ENCODE assay signal across 1 cellular context in the genomic region with DNA sequence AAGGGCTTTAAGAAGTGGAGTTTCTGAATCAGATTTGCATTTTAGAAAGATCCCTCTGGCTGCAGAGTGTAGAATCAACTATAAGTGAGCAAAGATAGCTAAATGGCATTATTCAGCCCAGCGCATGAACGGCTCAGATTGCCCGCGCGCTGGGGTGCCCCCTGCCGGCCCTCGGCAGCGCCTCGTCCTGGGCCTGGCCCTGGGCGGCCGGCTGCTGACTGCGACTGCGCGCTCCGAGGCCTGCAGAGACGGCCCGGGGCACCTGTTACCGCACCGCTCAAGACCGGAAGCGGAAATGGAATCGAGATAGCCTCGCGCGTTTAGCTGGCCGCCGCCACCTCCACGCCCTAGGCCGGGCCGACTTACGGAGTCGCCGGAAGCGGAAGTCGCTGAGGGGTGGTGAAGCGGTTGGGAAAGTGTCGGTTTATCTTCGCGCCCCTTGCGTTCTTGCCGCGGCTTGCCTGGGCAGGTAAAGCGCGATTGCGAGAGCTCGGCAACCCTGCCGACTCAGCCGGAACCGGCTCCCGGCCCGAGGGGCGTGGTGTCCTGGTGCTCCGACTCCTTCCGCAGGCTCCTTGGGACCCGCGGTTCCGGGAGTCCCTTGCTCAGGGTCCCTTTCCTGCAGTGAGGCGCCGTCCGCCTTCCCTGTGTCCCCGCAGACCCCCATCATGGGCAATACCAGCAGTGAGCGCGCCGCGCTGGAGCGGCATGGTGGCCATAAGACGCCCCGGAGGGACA.
TF ChIP-seq lines count a peak whose summit lies in the region.

A gene with protein sequence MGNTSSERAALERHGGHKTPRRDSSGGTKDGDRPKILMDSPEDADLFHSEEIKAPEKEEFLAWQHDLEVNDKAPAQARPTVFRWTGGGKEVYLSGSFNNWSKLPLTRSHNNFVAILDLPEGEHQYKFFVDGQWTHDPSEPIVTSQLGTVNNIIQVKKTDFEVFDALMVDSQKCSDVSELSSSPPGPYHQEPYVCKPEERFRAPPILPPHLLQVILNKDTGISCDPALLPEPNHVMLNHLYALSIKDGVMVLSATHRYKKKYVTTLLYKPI (plus strand): TSS at position 557 of the 738 bp plus-strand sequence. CDS start 112 bp downstream, at position 669.

TF ChIP-seq in HepG2, 621 proteins besides CTCF, POLR2A, EP300 and RAD21 (continued from another document and continues in another):
- TF ChIP-seq PPARG (CRISPR knock-in tag; conservative IDR thresholded peaks at IDR 0.05) (0 out of 2 replicates have a peak, but pooled peaks have one; percentile 26), ZKSCAN1 (IDR thresholded peaks at IDR 0.05; ENCODE audit: low read length) (no peak), HNRNPK (IDR thresholded peaks at IDR 0.05; ENCODE audit: low read depth, low read length, poor library complexity, severe bottlenecking) (peak; percentile 20), ZNF703 (CRISPR knock-in tag; IDR thresholded peaks at IDR 0.05; ENCODE audit: borderline replicate concordance) (peak; percentile 71; the same call in 1 of the 2 replicates), ZKSCAN5 (CRISPR knock-in tag; IDR thresholded peaks at IDR 0.05) (no peak), GTF3A (CRISPR knock-in tag; conservative IDR thresholded peaks at IDR 0.05) (no peak), SRSF9 (IDR thresholded peaks at IDR 0.05; ENCODE audit: borderline replicate concordance, insufficient read depth, low read depth, low read length, poor library complexity, severe bottlenecking) (no peak), PHF5A (CRISPR knock-in tag; IDR thresholded peaks at IDR 0.05; ENCODE audit: low read depth, unreplicated experiment) (no peak), SP140L (CRISPR knock-in tag; IDR thresholded peaks at IDR 0.05; ENCODE audit: borderline replicate concordance) (no peak), TAF1 (CRISPR knock-in tag; IDR thresholded peaks at IDR 0.05) (peak; percentile 80), MAFK (conservative IDR thresholded peaks at IDR 0.05 in 1 of 2, IDR thresholded peaks at IDR 0.05 in 1 of 2; ENCODE audit: low read length in 2 of 2) (no peak; a peak in 1 of 4 replicates), AHR (CRISPR knock-in tag; IDR thresholded peaks at IDR 0.05) (no peak), ZNF510 (CRISPR knock-in tag; IDR thresholded peaks at IDR 0.05; ENCODE audit: low read depth) (no peak; the same call in 1 of the 2 replicates), NFKB2 (CRISPR knock-in tag; IDR thresholded peaks at IDR 0.05; ENCODE audit: borderline replicate concordance) (peak; percentile 59; the same call in 1 of the 2 replicates), ZBTB4 (CRISPR knock-in tag; IDR thresholded peaks at IDR 0.05; ENCODE audit: borderline replicate concordance) (peak; percentile 42; the same call in 1 of the 2 replicates), NR2C2 (CRISPR knock-in tag; IDR thresholded peaks at IDR 0.05; ENCODE audit: borderline replicate concordance) (peak; percentile 93), MAZ (IDR thresholded peaks at IDR 0.05; ENCODE audit: borderline replicate concordance, low read depth, low read length) (no peak), MAZ (CRISPR knock-in tag; IDR thresholded peaks at IDR 0.05; ENCODE audit: low read depth) (peak; percentile 87), SNRNP70 (IDR thresholded peaks at IDR 0.05; ENCODE audit: low read depth, low read length) (no peak), TIGD3 (CRISPR knock-in tag; IDR thresholded peaks at IDR 0.05; ENCODE audit: borderline replicate concordance) (no peak), ZNF124 (CRISPR knock-in tag; IDR thresholded peaks at IDR 0.05) (peak; percentile 31; the same call in 1 of the 2 replicates), CEBPB (IDR thresholded peaks at IDR 0.05; ENCODE audit: borderline replicate concordance, low read depth, low read length) (peak; percentile 38; the same call in 1 of the 2 replicates), ZNF468 (CRISPR knock-in tag; IDR thresholded peaks at IDR 0.05) (no peak), ARHGAP35 (CRISPR knock-in tag; IDR thresholded peaks at IDR 0.05; ENCODE audit: borderline replicate concordance) (no peak; the same call in 1 of the 2 replicates), PHF8 (CRISPR knock-in tag; IDR thresholded peaks at IDR 0.05) (peak; percentile 79), ZSCAN20 (CRISPR knock-in tag; IDR thresholded peaks at IDR 0.05; ENCODE audit: borderline replicate concordance) (no peak), ZBTB39 (CRISPR knock-in tag; IDR thresholded peaks at IDR 0.05) (no peak), USF2 (IDR thresholded peaks at IDR 0.05; ENCODE audit: low read depth, low read length) (no peak), USF2 (CRISPR knock-in tag; IDR thresholded peaks at IDR 0.05; ENCODE audit: borderline replicate concordance) (no peak), ZNF775 (CRISPR knock-in tag; IDR thresholded peaks at IDR 0.05; ENCODE audit: borderline replicate concordance) (no peak), ATRX (CRISPR knock-in tag; IDR thresholded peaks at IDR 0.05; ENCODE audit: borderline replicate concordance) (no peak)
- TF ChIP-seq, protein P1, sequence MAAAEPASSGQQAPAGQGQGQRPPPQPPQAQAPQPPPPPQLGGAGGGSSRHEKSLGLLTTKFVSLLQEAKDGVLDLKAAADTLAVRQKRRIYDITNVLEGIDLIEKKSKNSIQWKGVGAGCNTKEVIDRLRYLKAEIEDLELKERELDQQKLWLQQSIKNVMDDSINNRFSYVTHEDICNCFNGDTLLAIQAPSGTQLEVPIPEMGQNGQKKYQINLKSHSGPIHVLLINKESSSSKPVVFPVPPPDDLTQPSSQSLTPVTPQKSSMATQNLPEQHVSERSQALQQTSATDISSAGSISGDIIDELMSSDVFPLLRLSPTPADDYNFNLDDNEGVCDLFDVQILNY (CRISPR knock-in tag; conservative IDR thresholded peaks at IDR 0.05), result no peak
- TF ChIP-seq, protein P2, sequence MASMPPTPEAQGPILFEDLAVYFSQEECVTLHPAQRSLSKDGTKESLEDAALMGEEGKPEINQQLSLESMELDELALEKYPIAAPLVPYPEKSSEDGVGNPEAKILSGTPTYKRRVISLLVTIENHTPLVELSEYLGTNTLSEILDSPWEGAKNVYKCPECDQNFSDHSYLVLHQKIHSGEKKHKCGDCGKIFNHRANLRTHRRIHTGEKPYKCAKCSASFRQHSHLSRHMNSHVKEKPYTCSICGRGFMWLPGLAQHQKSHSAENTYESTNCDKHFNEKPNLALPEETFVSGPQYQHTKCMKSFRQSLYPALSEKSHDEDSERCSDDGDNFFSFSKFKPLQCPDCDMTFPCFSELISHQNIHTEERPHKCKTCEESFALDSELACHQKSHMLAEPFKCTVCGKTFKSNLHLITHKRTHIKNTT (CRISPR knock-in tag; IDR thresholded peaks at IDR 0.05), result no peak
- TF ChIP-seq, protein P3, sequence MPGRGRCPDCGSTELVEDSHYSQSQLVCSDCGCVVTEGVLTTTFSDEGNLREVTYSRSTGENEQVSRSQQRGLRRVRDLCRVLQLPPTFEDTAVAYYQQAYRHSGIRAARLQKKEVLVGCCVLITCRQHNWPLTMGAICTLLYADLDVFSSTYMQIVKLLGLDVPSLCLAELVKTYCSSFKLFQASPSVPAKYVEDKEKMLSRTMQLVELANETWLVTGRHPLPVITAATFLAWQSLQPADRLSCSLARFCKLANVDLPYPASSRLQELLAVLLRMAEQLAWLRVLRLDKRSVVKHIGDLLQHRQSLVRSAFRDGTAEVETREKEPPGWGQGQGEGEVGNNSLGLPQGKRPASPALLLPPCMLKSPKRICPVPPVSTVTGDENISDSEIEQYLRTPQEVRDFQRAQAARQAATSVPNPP (CRISPR knock-in tag; IDR thresholded peaks at IDR 0.05), result no peak
- TF ChIP-seq, protein P4, sequence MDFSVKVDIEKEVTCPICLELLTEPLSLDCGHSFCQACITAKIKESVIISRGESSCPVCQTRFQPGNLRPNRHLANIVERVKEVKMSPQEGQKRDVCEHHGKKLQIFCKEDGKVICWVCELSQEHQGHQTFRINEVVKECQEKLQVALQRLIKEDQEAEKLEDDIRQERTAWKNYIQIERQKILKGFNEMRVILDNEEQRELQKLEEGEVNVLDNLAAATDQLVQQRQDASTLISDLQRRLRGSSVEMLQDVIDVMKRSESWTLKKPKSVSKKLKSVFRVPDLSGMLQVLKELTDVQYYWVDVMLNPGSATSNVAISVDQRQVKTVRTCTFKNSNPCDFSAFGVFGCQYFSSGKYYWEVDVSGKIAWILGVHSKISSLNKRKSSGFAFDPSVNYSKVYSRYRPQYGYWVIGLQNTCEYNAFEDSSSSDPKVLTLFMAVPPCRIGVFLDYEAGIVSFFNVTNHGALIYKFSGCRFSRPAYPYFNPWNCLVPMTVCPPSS (IDR thresholded peaks at IDR 0.05), result no peak
- TF ChIP-seq, protein P5, sequence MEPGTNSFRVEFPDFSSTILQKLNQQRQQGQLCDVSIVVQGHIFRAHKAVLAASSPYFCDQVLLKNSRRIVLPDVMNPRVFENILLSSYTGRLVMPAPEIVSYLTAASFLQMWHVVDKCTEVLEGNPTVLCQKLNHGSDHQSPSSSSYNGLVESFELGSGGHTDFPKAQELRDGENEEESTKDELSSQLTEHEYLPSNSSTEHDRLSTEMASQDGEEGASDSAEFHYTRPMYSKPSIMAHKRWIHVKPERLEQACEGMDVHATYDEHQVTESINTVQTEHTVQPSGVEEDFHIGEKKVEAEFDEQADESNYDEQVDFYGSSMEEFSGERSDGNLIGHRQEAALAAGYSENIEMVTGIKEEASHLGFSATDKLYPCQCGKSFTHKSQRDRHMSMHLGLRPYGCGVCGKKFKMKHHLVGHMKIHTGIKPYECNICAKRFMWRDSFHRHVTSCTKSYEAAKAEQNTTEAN (CRISPR knock-in tag; conservative IDR thresholded peaks at IDR 0.05), result 0 out of 2 replicates have a peak, but pooled peaks have one; percentile 21
- TF ChIP-seq, protein P6, sequence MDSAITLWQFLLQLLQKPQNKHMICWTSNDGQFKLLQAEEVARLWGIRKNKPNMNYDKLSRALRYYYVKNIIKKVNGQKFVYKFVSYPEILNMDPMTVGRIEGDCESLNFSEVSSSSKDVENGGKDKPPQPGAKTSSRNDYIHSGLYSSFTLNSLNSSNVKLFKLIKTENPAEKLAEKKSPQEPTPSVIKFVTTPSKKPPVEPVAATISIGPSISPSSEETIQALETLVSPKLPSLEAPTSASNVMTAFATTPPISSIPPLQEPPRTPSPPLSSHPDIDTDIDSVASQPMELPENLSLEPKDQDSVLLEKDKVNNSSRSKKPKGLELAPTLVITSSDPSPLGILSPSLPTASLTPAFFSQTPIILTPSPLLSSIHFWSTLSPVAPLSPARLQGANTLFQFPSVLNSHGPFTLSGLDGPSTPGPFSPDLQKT (CRISPR knock-in tag; IDR thresholded peaks at IDR 0.05; ENCODE audit: borderline replicate concordance), result no peak; the same call in 1 of the 2 replicates
